36 cellular contexts compared by ENCODE assay signal in the genomic region with DNA sequence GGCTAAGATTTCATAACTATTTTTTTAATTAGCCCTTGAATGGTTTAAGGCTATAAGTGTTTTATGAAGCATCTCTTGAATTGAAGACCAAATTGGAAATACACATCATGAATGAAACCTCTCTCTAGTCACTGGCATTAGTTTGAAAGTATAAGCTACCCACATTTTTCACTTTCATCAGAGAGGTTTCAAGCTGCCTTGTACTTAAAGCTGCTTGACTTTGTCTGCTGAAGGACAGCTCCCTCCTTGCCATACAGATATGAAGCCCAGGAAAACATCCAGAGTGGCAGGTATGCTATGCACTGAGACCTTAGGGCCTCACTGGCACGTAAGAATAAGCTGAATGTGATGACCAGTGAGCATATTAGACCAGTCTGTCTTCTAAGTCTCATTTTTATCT.
"Had no signal": no experiment of that assay in that cellular context is flagged by ENCODE, and none has a peak within 500 bp of the region (broad histone marks: within the 10 kb centered on the region; RNA-seq: fewer than 3 reads in every experiment).

No MANE protein-coding gene starts in this region.

- FAIRE-seq: astrocyte, TTC549 had no signal

- H3K27ac ChIP-seq: adrenal gland, body of pancreas, brain microvascular endothelial cell, breast epithelium, VCaP had no signal

- H3K4me3 ChIP-seq: adrenal gland, body of pancreas, breast epithelium had no signal

- H3K27me3 Mint-ChIP-seq: activated CD4-positive, alpha-beta memory T cell treated with anti-CD3 and anti-CD28 coated beads for 36 hours; activated CD4-positive, alpha-beta T cell treated with anti-CD3 and anti-CD28 coated beads, Interleukin-2, amount 10 ng/mL, durations not matched to agents 24 days and 14 days; activated naive CD8-positive, alpha-beta T cell treated with anti-CD3 and anti-CD28 coated beads for 36 hours had no signal

- H3K9me3 ChIP-seq: adrenal gland, body of pancreas, breast epithelium had no signal

- H3K9me3 Mint-ChIP-seq: activated CD4-positive, alpha-beta T cell treated with anti-CD3 and anti-CD28 coated beads, Interleukin-2, amount 10 ng/mL, durations not matched to agents 24 days and 14 days; activated naive CD4-positive, alpha-beta T cell treated with anti-CD3 and anti-CD28 coated beads, Interleukin-2, amount 50 U/mL, for 72 hours; activated naive CD8-positive, alpha-beta T cell treated with anti-CD3 and anti-CD28 coated beads for 36 hours; activated T-cell treated with anti-CD3 and anti-CD28 coated beads, Interleukin-2, amount 50 U/mL, for 4 hours; activated T-cell treated with anti-CD3 and anti-CD28 coated beads, Interleukin-2, amount 50 U/mL, for 72 hours; activated T-helper 1 cell treated with anti-CD3 and anti-CD28 coated beads, Interleukin-12 subunit alpha, Interleukin-12 subunit beta, Interleukin-2, Interleukin-4 antibody, amounts not matched to agents 30 ng/mL and 10 ng/mL and 1 ng/mL, durations not matched to agents 14 hours and 24 hours and 36 hours; activated T-helper 17 cell treated with anti-CD3 and anti-CD28 coated beads, Interleukin-2, amount 50 U/mL, for 72 hours; T-helper 2 cell treated with Interferon-gamma antibody and Interleukin-4, amounts not matched to agents 5 μg/mL and 100 μg/mL, for 36 hours had no signal

- DNase-seq: activated B cell treated with CpG ODN at 0.5 μM for 24 hours; activated CD4-positive, alpha-beta memory T cell treated with anti-CD3 and anti-CD28 coated beads for 36 hours; activated CD4-positive, alpha-beta T cell treated with anti-CD3 and anti-CD28 coated beads for 4 hours; activated CD4-positive, alpha-beta T cell treated with anti-CD3 and anti-CD28 coated beads, Interleukin-2, amount 50 U/mL, for 1 hour; activated CD4-positive, alpha-beta T cell treated with anti-CD3 and anti-CD28 coated beads, Interleukin-2, amount 50 U/mL, for 4 hours; activated CD4-positive, CD25-positive, alpha-beta regulatory T cell treated with anti-CD3 and anti-CD28 coated beads, Interleukin-2, amount 50 U/mL, for 72 hours; activated CD8-positive, alpha-beta memory T cell treated with anti-CD3 and anti-CD28 coated beads, Interleukin-2, amount 50 U/mL, for 4 hours; activated CD8-positive, alpha-beta T cell treated with anti-CD3 and anti-CD28 coated beads for 36 hours; activated effector memory CD4-positive, alpha-beta T cell treated with anti-CD3 and anti-CD28 coated beads, Interleukin-2, amount 50 U/mL, for 16 hours; activated gamma-delta T cell treated with Interleukin-2 at 50 U/mL for 16 hours; activated naive CD4-positive, alpha-beta T cell; activated naive CD4-positive, alpha-beta T cell treated with anti-CD3 and anti-CD28 coated beads for 36 hours; activated naive CD4-positive, alpha-beta T cell treated with anti-CD3 and anti-CD28 coated beads, Interleukin-2, amount 50 U/mL, for 16 hours; activated naive CD8-positive, alpha-beta T cell treated with anti-CD3 and anti-CD28 coated beads for 36 hours; activated T-cell treated with anti-CD3 and anti-CD28 coated beads for 4 hours; activated T-cell treated with anti-CD3 and anti-CD28 coated beads, Interleukin-2, amount 50 U/mL, for 1 hour; activated T-cell treated with anti-CD3 and anti-CD28 coated beads, Interleukin-2, amount 50 U/mL, for 4 hours; activated T-cell treated with anti-CD3 and anti-CD28 coated beads, Interleukin-2, amount 50 U/mL, for 72 hours; adrenal gland; amniotic stem cell; aorta; body of pancreas; brain microvascular endothelial cell; central memory CD4-positive, alpha-beta T cell; cerebellar nuclear complex; T-helper 2 cell; T-helper 9 cell had no signal

- H3K36me3 ChIP-seq: adrenal gland, brain microvascular endothelial cell, breast epithelium had no signal

- H3K27me3 ChIP-seq: adrenal gland, body of pancreas, brain microvascular endothelial cell, breast epithelium had no signal

- H3K27ac Mint-ChIP-seq: activated B cell treated with CpG ODN at 0.5 μM for 24 hours; activated CD4-positive, alpha-beta memory T cell treated with anti-CD3 and anti-CD28 coated beads for 36 hours; activated CD4-positive, alpha-beta T cell treated with anti-CD3 and anti-CD28 coated beads, Interleukin-2, amount 10 ng/mL, durations not matched to agents 24 days and 14 days; activated CD8-positive, alpha-beta T cell treated with anti-CD3 and anti-CD28 coated beads for 36 hours; activated naive CD4-positive, alpha-beta T cell treated with anti-CD3 and anti-CD28 coated beads for 36 hours; activated naive CD4-positive, alpha-beta T cell treated with anti-CD3 and anti-CD28 coated beads, Interleukin-2, amount 50 U/mL, for 72 hours; activated naive CD8-positive, alpha-beta T cell treated with anti-CD3 and anti-CD28 coated beads for 36 hours; activated T-cell treated with anti-CD3 and anti-CD28 coated beads, Interleukin-2, amount 50 U/mL, for 72 hours; activated T-helper 1 cell treated with anti-CD3 and anti-CD28 coated beads, Interleukin-12 subunit alpha, Interleukin-12 subunit beta, Interleukin-2, Interleukin-4 antibody, amounts not matched to agents 30 ng/mL and 10 ng/mL and 1 ng/mL, durations not matched to agents 14 hours and 24 hours and 36 hours; activated T-helper 17 cell treated with anti-CD3 and anti-CD28 coated beads, Interleukin-2, amount 50 U/mL, for 72 hours; T-helper 2 cell treated with Interferon-gamma antibody and Interleukin-4, amounts not matched to agents 5 μg/mL and 100 μg/mL, for 36 hours had no signal

- ATAC-seq: activated CD8-positive, alpha-beta T cell treated with anti-CD3 and anti-CD28 coated beads for 36 hours; activated naive CD4-positive, alpha-beta T cell treated with anti-CD3 and anti-CD28 coated beads, Interleukin-2, amount 50 U/mL, for 72 hours; activated T-cell treated with anti-CD3 and anti-CD28 coated beads, Interleukin-2, amount 50 U/mL, for 4 hours; activated T-cell treated with anti-CD3 and anti-CD28 coated beads, Interleukin-2, amount 50 U/mL, for 72 hours; activated T-helper 17 cell treated with anti-CD3 and anti-CD28 coated beads, Interleukin-2, amount 50 U/mL, for 72 hours; body of pancreas had no signal

- H3K4me1 Mint-ChIP-seq: activated B cell treated with CpG ODN at 0.5 μM for 24 hours; activated CD4-positive, alpha-beta T cell treated with anti-CD3 and anti-CD28 coated beads, Interleukin-2, amount 10 ng/mL, durations not matched to agents 24 days and 14 days; activated naive CD8-positive, alpha-beta T cell treated with anti-CD3 and anti-CD28 coated beads for 36 hours; activated T-helper 17 cell treated with anti-CD3 and anti-CD28 coated beads, Interleukin-2, amount 50 U/mL, for 72 hours had no signal

- H3K36me3 Mint-ChIP-seq: activated CD4-positive, alpha-beta memory T cell treated with anti-CD3 and anti-CD28 coated beads for 36 hours; activated naive CD4-positive, alpha-beta T cell treated with anti-CD3 and anti-CD28 coated beads, Interleukin-2, amount 50 U/mL, for 72 hours; activated naive CD8-positive, alpha-beta T cell treated with anti-CD3 and anti-CD28 coated beads for 36 hours had no signal

- H3K4me1 ChIP-seq: adrenal gland, body of pancreas, breast epithelium had no signal

- H3K4me3 Mint-ChIP-seq: activated B cell treated with CpG ODN at 0.5 μM for 24 hours; activated CD4-positive, alpha-beta memory T cell treated with anti-CD3 and anti-CD28 coated beads for 36 hours; activated CD4-positive, alpha-beta T cell treated with anti-CD3 and anti-CD28 coated beads, Interleukin-2, amount 10 ng/mL, durations not matched to agents 24 days and 14 days; activated CD8-positive, alpha-beta T cell treated with anti-CD3 and anti-CD28 coated beads for 36 hours; activated naive CD4-positive, alpha-beta T cell treated with anti-CD3 and anti-CD28 coated beads for 36 hours; activated naive CD8-positive, alpha-beta T cell treated with anti-CD3 and anti-CD28 coated beads for 36 hours; activated T-cell treated with anti-CD3 and anti-CD28 coated beads, Interleukin-2, amount 50 U/mL, for 4 hours; activated T-cell treated with anti-CD3 and anti-CD28 coated beads, Interleukin-2, amount 50 U/mL, for 72 hours; activated T-helper 1 cell treated with anti-CD3 and anti-CD28 coated beads, Interleukin-12 subunit alpha, Interleukin-12 subunit beta, Interleukin-2, Interleukin-4 antibody, amounts not matched to agents 30 ng/mL and 10 ng/mL and 1 ng/mL, durations not matched to agents 14 hours and 24 hours and 36 hours; activated T-helper 17 cell treated with anti-CD3 and anti-CD28 coated beads, Interleukin-2, amount 50 U/mL, for 72 hours; T-helper 2 cell treated with Interferon-gamma antibody and Interleukin-4, amounts not matched to agents 5 μg/mL and 100 μg/mL, for 36 hours had no signal
